In the genomic region with DNA sequence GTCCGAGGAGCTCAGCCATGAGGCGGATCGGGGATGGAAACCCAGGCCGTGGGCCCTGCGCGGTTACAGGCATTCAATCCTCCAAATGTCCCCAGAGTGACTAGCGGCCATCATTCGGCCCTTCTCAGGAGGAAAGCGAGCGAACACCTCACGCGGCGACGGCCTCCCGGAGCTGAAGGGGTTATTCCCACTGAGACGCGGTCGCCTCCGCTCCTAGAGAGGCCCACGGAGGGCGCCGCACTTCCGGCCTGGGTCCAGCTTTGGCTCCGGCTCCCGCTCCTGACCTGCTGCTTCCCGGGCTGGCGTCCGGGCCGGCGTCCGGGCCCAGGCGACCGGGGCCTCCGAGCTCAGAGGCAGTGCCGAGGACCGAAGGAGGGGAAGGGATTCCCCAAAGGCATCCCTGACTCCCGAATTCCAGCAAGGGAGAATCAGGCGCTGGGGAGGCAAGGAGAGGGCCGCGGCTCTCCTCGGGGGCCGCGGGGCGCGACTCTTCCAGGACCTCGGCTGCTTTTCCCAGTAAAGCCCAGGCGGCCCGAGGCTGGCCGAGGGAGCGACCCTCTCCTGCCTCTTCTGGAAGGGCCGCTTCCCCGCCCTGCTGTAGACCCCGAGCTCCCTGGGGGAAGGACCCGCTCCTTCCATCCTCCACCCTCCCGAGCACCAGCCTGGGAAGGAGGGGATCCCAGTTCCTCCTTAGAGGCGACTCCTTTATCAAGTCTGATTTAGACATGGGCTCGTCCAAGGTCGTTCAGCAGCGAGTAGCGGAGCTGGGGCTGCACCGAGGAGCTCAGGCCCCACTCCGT, we compare ENCODE assay signal across 7 cellular contexts. TPM values are rescaled to one million over a fixed set of nuclear protein-coding genes. Genes with fewer than 3 reads are reported as not detected.
DNase-seq lines count a peak whose midpoint lies in the region; ATAC-seq, FAIRE-seq and TF ChIP-seq lines count a peak whose summit lies in the region.

No MANE protein-coding gene starts in this region.

- H3K27me3 Mint-ChIP-seq in T-helper 2 cell treated with Interferon-gamma antibody and Interleukin-4, amounts not matched to agents 5 μg/mL and 100 μg/mL, for 36 hours (ENCODE audit: low read depth): peaks cover 15% of the 10 kb centered on the region

- peak; percentile 73 for ATAC-seq in GM12878
- no peak for ATAC-seq in HG03175 (IDR thresholded peaks at IDR 0.05; ENCODE audit: unreplicated experiment)

- no peaks in the 10 kb centered on the region for H3K79me2 ChIP-seq in GM12878 (ENCODE audit: control insufficient read depth, insufficient read depth, low read length)

- H3K4me1 ChIP-seq in GM12878 (ENCODE audit: control insufficient read depth, insufficient read depth, low read length): peaks cover 10% of the 10 kb centered on the region
- peaks cover 7% of the 10 kb centered on the region for H3K4me1 ChIP-seq in prostate gland (replicated peaks)

- SMC1A ChIA-PET in GM12878 (lab: Charles Lee; ENCODE audit: uncharacterized antibody, unreplicated experiment): interaction anchor here (1.8 kb wide), 1 partner anchor 9 kb away, joined by 4 read pairs; no protein-coding TSS in a partner anchor

- H3K4me1 Mint-ChIP-seq in T-helper 2 cell treated with Interferon-gamma antibody and Interleukin-4, amounts not matched to agents 5 μg/mL and 100 μg/mL, for 36 hours (ENCODE audit: low read depth): peaks cover 19% of the 10 kb centered on the region

- H3K9ac ChIP-seq in GM12878 (ENCODE audit: control insufficient read depth, insufficient read depth, low read length): peak overlapping the region; percentile 68

- TF ChIP-seq POLR2A in NB4 (IDR thresholded peaks at IDR 0.05; ENCODE audit: extremely low read depth, insufficient read length) (no peak), GM12878 (IDR thresholded peaks at IDR 0.05; ENCODE audit: low read depth, low read length) (peak; percentile 64), prostate gland (IDR thresholded peaks at IDR 0.05) (peak; percentile 79)

- H3K9me3 Mint-ChIP-seq in T-helper 2 cell treated with Interferon-gamma antibody and Interleukin-4, amounts not matched to agents 5 μg/mL and 100 μg/mL, for 36 hours: no peaks in the 10 kb centered on the region

- H3K4me3 Mint-ChIP-seq in T-helper 2 cell treated with Interferon-gamma antibody and Interleukin-4, amounts not matched to agents 5 μg/mL and 100 μg/mL, for 36 hours: peak overlapping the region; percentile 66

- POLR2A ChIA-PET in GM12878 (lab: Charles Lee): no interaction called here

- FAIRE-seq in GM12878 (lab: Jason Lieb, UNC): no peak

- peak overlapping the region; percentile 70 for H3K4me2 ChIP-seq in GM12878 (ENCODE audit: control insufficient read depth, insufficient read depth)

- WGBS in GM12878 (ENCODE audit: insufficient coverage, insufficient replicate concordance, low lambda C conversion rate, missing lambda C conversion rate): 6% methylated on average over 57 of the region's 62 CpGs
- 1% methylated on average over 57 of the region's 62 CpGs for WGBS in prostate gland

- in situ Hi-C loops in GM12878 (cut with MboI): no loop called here

- H3K36me3 ChIP-seq in GM12878 (ENCODE audit: control insufficient read depth in 2 of 2, insufficient read depth in 2 of 2, low read length in 1 of 2) (no peaks in the 10 kb centered on the region), prostate gland (no peaks in the 10 kb centered on the region)

- no peak for TF ChIP-seq RAD21 in GM12878 (IDR thresholded peaks at IDR 0.05; ENCODE audit: insufficient read depth, low read depth, low read length)

- H3K4me3 ChIP-seq in GM12875 (ENCODE audit: low read depth, low read length) (peak overlapping the region; percentile 42), NB4 (ENCODE audit: low read depth, low read length) (peak overlapping the region; percentile 49), GM12878 (peak overlapping the region; percentile 58; the same call in 1 of the 2 replicates), prostate gland (peak overlapping the region; percentile 54 to 58)

- H3K27ac Mint-ChIP-seq in T-helper 2 cell treated with Interferon-gamma antibody and Interleukin-4, amounts not matched to agents 5 μg/mL and 100 μg/mL, for 36 hours: no peak overlapping the region

- intact Hi-C loops in GM12878 (cut with micrococcal nuclease; ENCODE audit: unreplicated experiment): no loop called here
- intact Hi-C loops in prostate gland (cut with DNase I): loop anchor here (1.0 to 2.0 kb wide), 2 partner anchors 18 to 69 kb away; a partner anchor contains a TSS

- H4K20me1 ChIP-seq in GM12878 (ENCODE audit: control insufficient read depth, insufficient read depth): no peaks in the 10 kb centered on the region

- TF ChIP-seq EP300 in GM12878 (IDR thresholded peaks at IDR 0.05; ENCODE audit: borderline replicate concordance in 1 of 2, control insufficient read depth in 1 of 2, low read depth in 2 of 2, low read length in 2 of 2): no peak

- H2AFZ ChIP-seq in GM12878 (ENCODE audit: control insufficient read depth, low read depth, low read length): peak overlapping the region; percentile 94

- H3K9me3 ChIP-seq in GM12878 (replicated peaks; ENCODE audit: control insufficient read depth, insufficient read depth, low read length): no peaks in the 10 kb centered on the region
- H3K9me3 ChIP-seq in prostate gland: no peaks in the 10 kb centered on the region

- peaks cover 3% of the 10 kb centered on the region for H3K36me3 Mint-ChIP-seq in T-helper 2 cell treated with Interferon-gamma antibody and Interleukin-4, amounts not matched to agents 5 μg/mL and 100 μg/mL, for 36 hours (ENCODE audit: low read depth)

- peak; percentile 64 for DNase-seq in NB4 (ENCODE audit: low read depth)
- peak; percentile 30 for DNase-seq in T-helper 2 cell treated with Interferon-gamma antibody and Interleukin-4, amounts not matched to agents 5 μg/mL and 100 μg/mL, for 36 hours (ENCODE audit: low spot score)
- no peak for DNase-seq in GM12878 (ENCODE audit: low read depth, low spot score)
- peak; percentile 93 for DNase-seq in hepatic stellate cell (ENCODE audit: low spot score)
- peak; percentile 83 for DNase-seq in prostate gland (ENCODE audit: low spot score)

- BruUV-seq in GM12878 (replicated peaks; lab: Mats Ljungman, UMichigan): no TSS peak

- TF ChIP-seq CTCF in GM12875 (IDR thresholded peaks at IDR 0.05; ENCODE audit: borderline replicate concordance, insufficient read depth, low read depth, low read length) (no peak), NB4 (IDR thresholded peaks at IDR 0.05; ENCODE audit: low read depth, low read length) (no peak), GM12878 (IDR thresholded peaks at IDR 0.05 in 2 of 3, conservative IDR thresholded peaks at IDR 0.05 in 1 of 3; ENCODE audit: control insufficient read depth in 2 of 3, extremely low read depth in 1 of 3, insufficient read depth in 1 of 3, low read depth in 3 of 3, low read length in 3 of 3) (no peak), prostate gland (IDR thresholded peaks at IDR 0.05) (peak in 2 of 4 experiments; percentile 13 to 20)

- CTCF ChIA-PET in GM12878 (lab: Yijun Ruan, JAX): interaction anchor here (1.0 to 2.0 kb wide), 2 partner anchors 9 to 39 kb away, joined by 3 to 16 read pairs; no protein-coding TSS in a partner anchor

- RAD21 ChIA-PET in GM12878 (lab: Charles Lee; ENCODE audit: unreplicated experiment): no interaction called here

- H3K27me3 ChIP-seq in GM12878 (replicated peaks in 1 of 2; ENCODE audit: control insufficient read depth in 2 of 2, insufficient read depth in 2 of 2, low read length in 1 of 2) (peaks cover 0 to 1% of the 10 kb centered on the region in 2 experiments; a peak in 1 of 4 replicates), prostate gland (replicated peaks; ENCODE audit: insufficient read depth) (no peaks in the 10 kb centered on the region)

- H3K27ac ChIP-seq in GM12878 (ENCODE audit: control insufficient read depth, insufficient read depth) (no peak overlapping the region), prostate gland (peak overlapping the region; percentile 87 to 90)

RNA-seq across cellular contexts. Expression of a gene that starts 18.6 kb away (rescaled TPM):
- total RNA-seq in GM12878 (2013; cell fraction: nucleolus; rRNA removed): 3.1 and 3.5 TPM in 2 replicates
- total RNA-seq in GM12878 (2014; rRNA removed) (0.51 and 0.54 TPM in 2 replicates), GM12878 (2014; rRNA removed; fragmentation: Illumina TruSeq; extraction: Trizol) (0.28 and 0.45 TPM in 2 replicates), GM12878 (2021) (0.69 and 0.77 TPM in 2 replicates), prostate gland (10 to 100 TPM; 17.9 to 24.0 TPM)
- 1.2 TPM for polyA plus RNA-seq in GM12878 (2011; ENCODE audit: low read depth)
- polyA plus RNA-seq in GM12878 (2011; rRNA removed) (0.06 and 0.12 TPM in 2 replicates), GM12878 (2014; fragmentation: Illumina TruSeq; extraction: Trizol) (0.48 and 0.59 TPM in 2 replicates), GM12878 (2014; fragmentation: Nextera tagmentation; extraction: Ambion mirVana) (under 1 TPM; 0.02 to 0.07 TPM), GM12878 (2014; rRNA removed) (0.35 and 0.38 TPM in 2 replicates), GM12878 (2016; fragmentation: Nextera tagmentation; extraction: Ambion mirVana) (under 1 TPM; 0.32 to 0.62 TPM)
- 0.12 and 0.13 TPM in 2 replicates for polyA plus RNA-seq in GM12878 (2011; cell fraction: cytosol; rRNA removed)
- polyA plus RNA-seq in GM12878 (2011; cell fraction: nucleus; rRNA removed): 0.43 and 0.50 TPM in 2 replicates
- 2.2 and 2.5 TPM in 2 replicates for polyA plus RNA-seq in GM12878 (2012)
- polyA minus RNA-seq in GM12878 (2011; rRNA and poly(A)+ RNA removed): 0.15 TPM in 2 replicates
- 0.21 TPM in 1 of 2 replicates, not detected in the other for polyA minus RNA-seq in GM12878 (2011; cell fraction: cytosol; rRNA and poly(A)+ RNA removed)
- 0.29 and 0.36 TPM in 2 replicates for polyA minus RNA-seq in GM12878 (2011; cell fraction: nucleus; rRNA and poly(A)+ RNA removed)

RNA-seq across cellular contexts. Expression of a gene that starts 43.4 kb away (rescaled TPM):
- 82.9 and 87.4 TPM in 2 replicates for total RNA-seq in GM12878 (2013; cell fraction: nucleolus; rRNA removed)
- 59.0 and 61.7 TPM in 2 replicates for total RNA-seq in GM12878 (2014; rRNA removed)
- total RNA-seq in GM12878 (2014; rRNA removed; fragmentation: Illumina TruSeq; extraction: Trizol): 32.7 and 40.7 TPM in 2 replicates
- 76.8 and 84.7 TPM in 2 replicates for total RNA-seq in GM12878 (2021)
- 21.7 TPM for polyA plus RNA-seq in GM12878 (2011; ENCODE audit: low read depth)
- polyA plus RNA-seq in GM12878 (2011; rRNA removed): 38.0 and 64.5 TPM in 2 replicates
- polyA plus RNA-seq in GM12878 (2011; cell fraction: cytosol; rRNA removed): 46.3 and 55.2 TPM in 2 replicates
- 89.1 and 96.4 TPM in 2 replicates for polyA plus RNA-seq in GM12878 (2011; cell fraction: nucleus; rRNA removed)
- polyA plus RNA-seq in GM12878 (2012): 38.1 and 38.2 TPM in 2 replicates
- 55.1 and 57.7 TPM in 2 replicates for polyA plus RNA-seq in GM12878 (2014; fragmentation: Illumina TruSeq; extraction: Trizol)
- polyA plus RNA-seq in GM12878 (2014; fragmentation: Nextera tagmentation; extraction: Ambion mirVana): 1 to 10 TPM; 3.7 to 8.0 TPM
- 43.2 and 55.6 TPM in 2 replicates for polyA plus RNA-seq in GM12878 (2014; rRNA removed)
- polyA plus RNA-seq in GM12878 (2016; fragmentation: Nextera tagmentation; extraction: Ambion mirVana): 10 to 100 TPM; 93.2 to 97.6 TPM
- polyA minus RNA-seq in GM12878 (2011; rRNA and poly(A)+ RNA removed): 61.7 and 73.7 TPM in 2 replicates
- 24.1 and 31.3 TPM in 2 replicates for polyA minus RNA-seq in GM12878 (2011; cell fraction: cytosol; rRNA and poly(A)+ RNA removed)
- polyA minus RNA-seq in GM12878 (2011; cell fraction: nucleus; rRNA and poly(A)+ RNA removed): 30.2 and 46.3 TPM in 2 replicates
- 100 to 1,000 TPM in 1 of 2 donors, 10 to 100 TPM in 1; 89.9 to 113 TPM for total RNA-seq in prostate gland

RNA-seq across cellular contexts. Expression of a gene that starts 43.7 kb away (rescaled TPM):
- total RNA-seq in GM12878 (2013; cell fraction: nucleolus; rRNA removed): 3.5 and 5.5 TPM in 2 replicates
- total RNA-seq in GM12878 (2014; rRNA removed): 4.3 and 6.2 TPM in 2 replicates
- total RNA-seq in GM12878 (2014; rRNA removed; fragmentation: Illumina TruSeq; extraction: Trizol): 2.2 and 4.2 TPM in 2 replicates
- total RNA-seq in GM12878 (2021): 5.8 and 7.3 TPM in 2 replicates
- 3.2 TPM for polyA plus RNA-seq in GM12878 (2011; ENCODE audit: low read depth)
- 3.4 and 3.6 TPM in 2 replicates for polyA plus RNA-seq in GM12878 (2011; rRNA removed)
- polyA plus RNA-seq in GM12878 (2011; cell fraction: cytosol; rRNA removed): 4.8 and 7.6 TPM in 2 replicates
- 29.5 and 32.9 TPM in 2 replicates for polyA plus RNA-seq in GM12878 (2011; cell fraction: nucleus; rRNA removed)
- polyA plus RNA-seq in GM12878 (2012): 3.7 and 5.4 TPM in 2 replicates
- 0.52 and 4.2 TPM in 2 replicates for polyA plus RNA-seq in GM12878 (2014; fragmentation: Illumina TruSeq; extraction: Trizol)
- polyA plus RNA-seq in GM12878 (2014; fragmentation: Nextera tagmentation; extraction: Ambion mirVana): 1 to 10 TPM; 3.2 to 3.9 TPM
- polyA plus RNA-seq in GM12878 (2014; rRNA removed): 9.4 and 12.9 TPM in 2 replicates
- polyA plus RNA-seq in GM12878 (2016; fragmentation: Nextera tagmentation; extraction: Ambion mirVana): 1 to 10 TPM; 6.7 to 8.7 TPM
- polyA minus RNA-seq in GM12878 (2011; rRNA and poly(A)+ RNA removed): 1.1 and 1.6 TPM in 2 replicates
- 1.5 and 3.6 TPM in 2 replicates for polyA minus RNA-seq in GM12878 (2011; cell fraction: cytosol; rRNA and poly(A)+ RNA removed)
- 3.9 and 5.3 TPM in 2 replicates for polyA minus RNA-seq in GM12878 (2011; cell fraction: nucleus; rRNA and poly(A)+ RNA removed)
- 10 to 100 TPM in 1 of 2 donors, 1 to 10 TPM in 1; 3.1 to 13.2 TPM for total RNA-seq in prostate gland

RNA-seq across cellular contexts. Expression of a gene that starts 57.3 kb away (rescaled TPM):
- 38.4 and 43.6 TPM in 2 replicates for total RNA-seq in GM12878 (2013; cell fraction: nucleolus; rRNA removed)
- total RNA-seq in GM12878 (2014; rRNA removed) (41.8 and 43.9 TPM in 2 replicates), GM12878 (2014; rRNA removed; fragmentation: Illumina TruSeq; extraction: Trizol) (18.3 and 19.7 TPM in 2 replicates), GM12878 (2021) (35.8 and 38.0 TPM in 2 replicates), prostate gland (10 to 100 TPM; 37.2 to 45.2 TPM)
- polyA plus RNA-seq in GM12878 (2011; ENCODE audit: low read depth): 16.3 TPM
- polyA plus RNA-seq in GM12878 (2011; rRNA removed) (26.6 and 36.1 TPM in 2 replicates), GM12878 (2014; fragmentation: Illumina TruSeq; extraction: Trizol) (26.0 and 36.4 TPM in 2 replicates), GM12878 (2014; fragmentation: Nextera tagmentation; extraction: Ambion mirVana) (1 to 10 TPM; 5.2 to 8.8 TPM), GM12878 (2014; rRNA removed) (47.4 and 54.2 TPM in 2 replicates), GM12878 (2016; fragmentation: Nextera tagmentation; extraction: Ambion mirVana) (10 to 100 TPM; 47.3 to 50.1 TPM)
- 42.5 and 54.9 TPM in 2 replicates for polyA plus RNA-seq in GM12878 (2011; cell fraction: cytosol; rRNA removed)
- 131 and 156 TPM in 2 replicates for polyA plus RNA-seq in GM12878 (2011; cell fraction: nucleus; rRNA removed)
- 26.0 and 30.1 TPM in 2 replicates for polyA plus RNA-seq in GM12878 (2012)
- polyA minus RNA-seq in GM12878 (2011; rRNA and poly(A)+ RNA removed): 25.9 and 39.8 TPM in 2 replicates
- 12.4 and 13.7 TPM in 2 replicates for polyA minus RNA-seq in GM12878 (2011; cell fraction: cytosol; rRNA and poly(A)+ RNA removed)
- polyA minus RNA-seq in GM12878 (2011; cell fraction: nucleus; rRNA and poly(A)+ RNA removed): 22.2 and 47.6 TPM in 2 replicates

Comparison
In these comparisons a context has a peak if more than half of its experiments do, and no peak if none do; other contexts are left out.
1. RNA of a gene that starts 18.6 kb away (total RNA-seq): 17.9 to 24.0 TPM in prostate gland; 0.28 to 3.5 TPM in GM12878; every median in the first group is over 4 times any median in the second.
2. Peak in every context shown above with its lines, with median percentiles within 50 percentile points of each other: H3K4me3 ChIP-seq.